ENCODE assay signal across 8 cellular contexts in the genomic region with DNA sequence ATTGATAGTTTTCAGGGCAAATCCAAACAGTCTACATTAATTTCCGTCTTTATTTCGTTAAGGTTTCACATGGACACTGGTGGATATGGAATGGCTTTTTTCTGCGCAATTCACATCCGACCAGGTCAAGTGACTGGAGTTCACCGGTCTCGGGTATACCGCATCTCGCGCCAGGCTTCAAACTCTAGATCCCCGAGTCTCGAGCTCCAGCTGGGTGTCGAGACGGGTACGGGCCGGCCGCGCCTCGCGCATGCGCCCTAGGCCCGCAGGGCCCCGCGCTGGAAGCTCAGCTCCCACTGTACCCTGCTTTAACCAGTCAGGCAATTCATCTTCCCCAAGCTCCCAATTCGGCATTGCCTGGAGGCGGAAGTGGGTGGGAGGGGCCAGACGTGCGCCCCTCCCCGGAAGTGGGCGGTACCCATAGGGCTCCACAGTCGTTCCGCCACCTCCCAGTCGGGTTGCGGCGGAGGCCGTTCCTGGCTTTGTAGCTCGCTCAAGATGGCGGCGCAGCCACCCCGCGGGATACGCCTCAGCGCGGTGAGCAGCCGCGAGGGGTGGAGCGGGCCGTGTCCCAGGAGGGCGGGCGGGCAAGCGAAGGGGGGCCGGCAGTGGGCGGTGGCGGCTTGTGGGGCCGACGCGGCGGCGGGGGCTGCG. TPM values are rescaled to one million over a fixed set of nuclear protein-coding genes. Genes with fewer than 3 reads are reported as not detected.
DNase-seq lines count a peak whose midpoint lies in the region; ATAC-seq, FAIRE-seq and TF ChIP-seq lines count a peak whose summit lies in the region.

A gene with protein sequence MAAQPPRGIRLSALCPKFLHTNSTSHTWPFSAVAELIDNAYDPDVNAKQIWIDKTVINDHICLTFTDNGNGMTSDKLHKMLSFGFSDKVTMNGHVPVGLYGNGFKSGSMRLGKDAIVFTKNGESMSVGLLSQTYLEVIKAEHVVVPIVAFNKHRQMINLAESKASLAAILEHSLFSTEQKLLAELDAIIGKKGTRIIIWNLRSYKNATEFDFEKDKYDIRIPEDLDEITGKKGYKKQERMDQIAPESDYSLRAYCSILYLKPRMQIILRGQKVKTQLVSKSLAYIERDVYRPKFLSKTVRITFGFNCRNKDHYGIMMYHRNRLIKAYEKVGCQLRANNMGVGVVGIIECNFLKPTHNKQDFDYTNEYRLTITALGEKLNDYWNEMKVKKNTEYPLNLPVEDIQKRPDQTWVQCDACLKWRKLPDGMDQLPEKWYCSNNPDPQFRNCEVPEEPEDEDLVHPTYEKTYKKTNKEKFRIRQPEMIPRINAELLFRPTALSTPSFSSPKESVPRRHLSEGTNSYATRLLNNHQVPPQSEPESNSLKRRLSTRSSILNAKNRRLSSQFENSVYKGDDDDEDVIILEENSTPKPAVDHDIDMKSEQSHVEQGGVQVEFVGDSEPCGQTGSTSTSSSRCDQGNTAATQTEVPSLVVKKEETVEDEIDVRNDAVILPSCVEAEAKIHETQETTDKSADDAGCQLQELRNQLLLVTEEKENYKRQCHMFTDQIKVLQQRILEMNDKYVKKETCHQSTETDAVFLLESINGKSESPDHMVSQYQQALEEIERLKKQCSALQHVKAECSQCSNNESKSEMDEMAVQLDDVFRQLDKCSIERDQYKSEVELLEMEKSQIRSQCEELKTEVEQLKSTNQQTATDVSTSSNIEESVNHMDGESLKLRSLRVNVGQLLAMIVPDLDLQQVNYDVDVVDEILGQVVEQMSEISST (plus strand): TSS at position 431 of the 654 bp plus-strand sequence. CDS start 68 bp downstream, at position 499.

- H3K4me3 ChIP-seq in GM12875 (ENCODE audit: low read depth, low read length) (peak within 1 kb of the TSS; percentile 75), adipocyte (ENCODE audit: low read length) (peak within 1 kb of the TSS; percentile 91), pancreas (peak within 1 kb of the TSS; percentile 72 to 94 (median 86)), tibial artery (peak within 1 kb of the TSS; percentile 81 to 88)

- intact Hi-C loops in Right ventricle myocardium superior (cut with DNase I): loop anchor here (10.0 kb wide), 1 partner anchor 175 kb away; no protein-coding TSS in a partner anchor
- intact Hi-C loops in pancreas (cut with DNase I): no loop called here
- intact Hi-C loops in tibial artery (cut with DNase I; ENCODE audit: low total_unique reads): loop anchor here (1.0 to 10.0 kb wide), 2 partner anchors 164 to 255 kb away; partner anchors contain the start of genes DOP1B and SETD4

- H3K27me3 ChIP-seq in adipocyte (replicated peaks; ENCODE audit: control insufficient read depth, insufficient read depth, low read length) (no peaks in the 10 kb centered on the region), pancreas (no peaks in the 10 kb centered on the region), tibial artery (no peaks in the 10 kb centered on the region)

- H3K9me3 ChIP-seq in adipocyte (ENCODE audit: control insufficient read depth, low read length): no peaks in the 10 kb centered on the region
- H3K9me3 ChIP-seq in pancreas: no peaks in the 10 kb centered on the region
- H3K9me3 ChIP-seq in tibial artery: no peaks in the 10 kb centered on the region

- WGBS in pancreas, 2 donors: 0 to 1% methylated on average over 49 to 59 of the region's 59 CpGs

- H3K4me1 ChIP-seq in adipocyte (ENCODE audit: control insufficient read depth, insufficient read depth, low read length) (peaks cover 32% of the 10 kb centered on the region), pancreas (peaks cover 17 to 25% (median 25%) of the 10 kb centered on the region in 3 donors), tibial artery (peaks cover 0 to 40% (median 26%) of the 10 kb centered on the region in 4 donors)

- ATAC-seq in HG02798 (IDR thresholded peaks at IDR 0.05; ENCODE audit: poor library complexity, unreplicated experiment) (peak; percentile 92), Right ventricle myocardium superior (ENCODE audit: poor library complexity) (peak; percentile 96), pancreas (peak; percentile 92 to 97 (median 94))

- peak within 1 kb of the TSS; percentile 86 for H3K9ac ChIP-seq in adipocyte (ENCODE audit: low read length)

- FAIRE-seq in pancreas (lab: Jason Lieb, UNC): peak; percentile 85

- DNase-seq in NCI-H1436 (lab: John Stamatoyannopoulos, UW): peak; percentile 97
- peak; percentile 97 for DNase-seq in T follicular helper cell (ENCODE audit: low read depth)
- peak; percentile 99 for DNase-seq in adipocyte (ENCODE audit: low read depth)
- DNase-seq in Right ventricle myocardium superior: peak; percentile 98
- DNase-seq in pancreas: peak; percentile 96 to 99 (median 98)
- peak; percentile 97 to 99 for DNase-seq in tibial artery

- peak within 1 kb of the TSS; percentile 88 to 98 (median 97) for H3K27ac ChIP-seq in pancreas
- H3K27ac ChIP-seq in tibial artery: peak within 1 kb of the TSS; percentile 95 to 98

- H3K36me3 ChIP-seq in adipocyte (ENCODE audit: control insufficient read depth, insufficient read depth, low read length, severe bottlenecking) (no peaks in the 10 kb centered on the region), pancreas (no peaks in the 10 kb centered on the region), tibial artery (peaks cover 0 to 8% (median 0%) of the 10 kb centered on the region in 3 donors)

- TF ChIP-seq CTCF in GM12875 (IDR thresholded peaks at IDR 0.05; ENCODE audit: borderline replicate concordance, insufficient read depth, low read depth, low read length) (no peak), pancreas (IDR thresholded peaks at IDR 0.05) (no peak), tibial artery (IDR thresholded peaks at IDR 0.05) (no peak)

RNA-seq across cellular contexts. Expression of the gene that starts here (rescaled TPM):
- total RNA-seq in Right ventricle myocardium superior: 18.9 TPM
- 10 to 100 TPM in 5 of 6 donors, 1 to 10 TPM in 1; 8.4 to 19.8 (median 10.9) TPM for total RNA-seq in pancreas
- 10 to 100 TPM in 1 of 2 donors, 1 to 10 TPM in 1; 8.1 to 10.2 TPM for polyA plus RNA-seq in pancreas

Comparison
In these comparisons a context has a peak if more than half of its experiments do, and no peak if none do; other contexts are left out.
1. Peak in every context shown above with its lines: DNase-seq, ATAC-seq, H3K4me3 ChIP-seq and H3K27ac ChIP-seq.
2. intact Hi-C loops: an anchor here in Right ventricle myocardium superior (10.0 kb wide) and tibial artery (1.0 to 10.0 kb wide); none called in pancreas.